In genomic region chr1:144049365-144049764, GRCh38 we compare ENCODE assay signal across 7 cellular contexts.
DNase-seq lines count a peak whose midpoint lies in the region; ATAC-seq and TF ChIP-seq lines count a peak whose summit lies in the region.
"Not testable (repeated sequence)": the region's sequence is repeated elsewhere in the genome, so short reads cannot be mapped to it uniquely, and the experiment has no call there.

No MANE protein-coding gene starts in this region.

- not testable (repeated sequence) for H3K27ac ChIP-seq in HCT116 (ENCODE audit: low read depth, low read length); heart right ventricle; right lobe of liver; upper lobe of right lung

- H3K79me2 ChIP-seq in HCT116 (ENCODE audit: insufficient read depth, low read length): not testable (repeated sequence)

- H3K9ac ChIP-seq in HCT116 (ENCODE audit: low read length): not testable (repeated sequence)

- TF ChIP-seq RAD21 in HCT116 (IDR thresholded peaks at IDR 0.05; ENCODE audit: low read depth): not testable (repeated sequence)

- WGBS in heart right ventricle, 2 donors: no CpG with 5 or more reads among the region's 5 CpGs
- WGBS in right lobe of liver (ENCODE audit: insufficient coverage, low coverage, low lambda C conversion rate, missing lambda C conversion rate): no CpG with 5 or more reads among the region's 5 CpGs

- not testable (repeated sequence) for H3K4me1 ChIP-seq in HCT116 (ENCODE audit: control insufficient read depth in 1 of 2, insufficient read depth in 2 of 2, low read length in 2 of 2); heart right ventricle; right lobe of liver; upper lobe of right lung

- BruUV-seq in HCT116 (replicated peaks; lab: Mats Ljungman, UMichigan): not testable (repeated sequence)

- H3K27me3 ChIP-seq in HCT116 (ENCODE audit: insufficient read depth, low read length); heart right ventricle; right lobe of liver; upper lobe of right lung: not testable (repeated sequence)

- not testable (repeated sequence) for H3K4me3 ChIP-seq in HCT116 (replicated peaks in 1 of 2; ENCODE audit: low read depth in 1 of 2, low read length in 2 of 2); heart right ventricle; right lobe of liver; upper lobe of right lung

- H4K20me1 ChIP-seq in HCT116 (ENCODE audit: insufficient read depth): not testable (repeated sequence)

- POLR2A ChIA-PET in HCT116 (lab: Charles Lee): not testable (repeated sequence)

- intact Hi-C loops in HCT116 (cut with micrococcal nuclease); Right ventricle myocardium superior (cut with DNase I); heart right ventricle (cut with DNase I); left ventricle myocardium superior (cut with micrococcal nuclease); right lobe of liver (cut with DNase I); upper lobe of right lung (cut with DNase I): not testable (repeated sequence)

- not testable (repeated sequence) for H2AFZ ChIP-seq in HCT116 (ENCODE audit: low read depth, low read length, poor library complexity, severe bottlenecking)

- CTCF ChIA-PET in HCT116 (lab: Charles Lee): not testable (repeated sequence)

- RAD21 ChIA-PET in HCT116 (lab: Charles Lee; ENCODE audit: low non-redundant PET in 1 of 2, low total read pairs in 2 of 2, uncharacterized antibody in 2 of 2, unreplicated experiment in 2 of 2): not testable (repeated sequence)

- not testable (repeated sequence) for H3K4me2 ChIP-seq in HCT116 (ENCODE audit: low read length)

- not testable (repeated sequence) for H3K9me3 ChIP-seq in HCT116 (ENCODE audit: control insufficient read depth in 1 of 2, insufficient read depth in 1 of 2, low read depth in 1 of 2, low read length in 2 of 2); heart right ventricle; right lobe of liver; upper lobe of right lung

- H3K9me2 ChIP-seq in HCT116 (ENCODE audit: insufficient read depth): not testable (repeated sequence)

- H3K36me3 ChIP-seq in HCT116 (ENCODE audit: control insufficient read depth in 1 of 2, insufficient read depth in 2 of 2, low read length in 2 of 2); heart right ventricle; right lobe of liver; upper lobe of right lung: not testable (repeated sequence)

- ATAC-seq in HCT116 (peak; percentile 30; the same call in 1 of the 2 replicates), Right ventricle myocardium superior (ENCODE audit: poor library complexity) (peak; percentile 76), heart right ventricle (peak in 6 of 8 donors; percentile 29 to 74 (median 70)), left ventricle myocardium superior (peak; percentile 66), left lobe of liver (peak; percentile 29), right lobe of liver (peak; percentile 24 to 53 (median 36)), upper lobe of right lung (peak; percentile 49)

- not testable (repeated sequence) for TF ChIP-seq CTCF in HCT116 (IDR thresholded peaks at IDR 0.05 in 2 of 3, conservative IDR thresholded peaks at IDR 0.05 in 1 of 3; ENCODE audit: borderline replicate concordance in 1 of 3, insufficient read depth in 1 of 3, low read depth in 2 of 3, low read length in 2 of 3); heart right ventricle (IDR thresholded peaks at IDR 0.05); right lobe of liver (IDR thresholded peaks at IDR 0.05); upper lobe of right lung (IDR thresholded peaks at IDR 0.05)

- not testable (repeated sequence) for TF ChIP-seq POLR2A in HCT116 (IDR thresholded peaks at IDR 0.05; ENCODE audit: borderline replicate concordance, extremely low read depth, insufficient read depth, insufficient read length); right lobe of liver (IDR thresholded peaks at IDR 0.05)

- DNase-seq in HCT116 (ENCODE audit: low read depth, low spot score); Right ventricle myocardium superior; heart right ventricle; left ventricle myocardium superior; left lobe of liver (ENCODE audit: low spot score); right lobe of liver; upper lobe of right lung: not testable (repeated sequence)
